ENCODE assay signal across 28 cellular contexts in the genomic region with DNA sequence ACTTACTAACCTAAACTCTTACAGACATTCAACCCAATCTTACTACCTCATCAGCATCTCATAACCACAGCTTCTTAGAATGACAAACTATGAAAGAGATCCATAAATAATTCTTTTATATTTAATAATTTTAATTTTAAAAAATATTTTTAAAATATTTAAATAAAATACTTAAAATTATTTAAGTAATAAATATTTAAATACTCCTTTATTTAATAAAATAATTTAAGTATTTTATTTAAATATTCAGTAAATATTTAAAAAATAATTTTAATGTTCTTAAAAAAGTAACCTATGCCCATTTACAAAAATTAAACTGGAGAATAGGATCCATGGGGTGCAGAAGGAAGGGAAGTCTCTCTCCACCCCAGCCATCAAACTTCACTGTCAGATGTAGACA.
DNase-seq lines count a peak whose midpoint lies in the region; ATAC-seq, FAIRE-seq and TF ChIP-seq lines count a peak whose summit lies in the region.
"Had no signal": no experiment of that assay in that cellular context is flagged by ENCODE, and none has a peak within 500 bp of the region (broad histone marks: within the 10 kb centered on the region; RNA-seq: fewer than 3 reads in every experiment).

No MANE protein-coding gene starts in this region.

- no peak overlapping the region for H2AFZ ChIP-seq in osteoblast (ENCODE audit: low read length)
- H2AFZ ChIP-seq: GM23248 had no signal

- intact Hi-C loops in mucosa of descending colon (cut with DNase I, micrococcal nuclease) = no loop called here

- H3K4me3 ChIP-seq in osteoblast (ENCODE audit: insufficient read depth, low read length) = no peak overlapping the region
- no peak overlapping the region for H3K4me3 ChIP-seq in mucosa of descending colon
- H3K4me3 ChIP-seq: A549; BLaER1 treated with 17β-estradiol and CSF1 and Interleukin-3, amounts not matched to agents 10 nM and 100 nM; GM23248 had no signal

- no peak for TF ChIP-seq POLR2A in erythroblast (IDR thresholded peaks at IDR 0.05; ENCODE audit: low read length)

- H3K27me3 Mint-ChIP-seq in type B pancreatic cell = peaks cover 5% of the 10 kb centered on the region

- DNase-seq in osteoblast (ENCODE audit: insufficient read length, low spot score, missing footprints) (peak; percentile 13), erythroblast (lab: John Stamatoyannopoulos, UW) (no peak), inferior parietal cortex (ENCODE audit: extremely low spot score) (no peak), mucosa of descending colon (no peak), type B pancreatic cell (ENCODE audit: extremely low spot score, unreplicated experiment) (no peak)
- DNase-seq: ACHN; AML-193; BE2C; CD4-positive, alpha-beta T cell; CD8-positive, alpha-beta memory T cell; DMS 273 treated with DMSO at 0.1 percent for 48 hours; DMS79; EL; GF-D8; GM23248; H7; HCEC 1CT had no signal

- H3K27ac ChIP-seq in osteoblast (ENCODE audit: low read depth, low read length) = no peak overlapping the region
- H3K27ac ChIP-seq: 22Rv1; A549; BLaER1 treated with 17β-estradiol and CSF1 and Interleukin-3, amounts not matched to agents 10 nM and 100 nM; GM23248 had no signal

- H3K27ac Mint-ChIP-seq in type B pancreatic cell = no peak overlapping the region
- H3K27ac Mint-ChIP-seq: CD14-positive monocyte; CD4-positive, alpha-beta T cell; CD8-positive, alpha-beta memory T cell had no signal

- H3K9me3 Mint-ChIP-seq in type B pancreatic cell = no peaks in the 10 kb centered on the region
- H3K9me3 Mint-ChIP-seq: CD14-positive monocyte; CD4-positive, alpha-beta T cell; CD8-positive, alpha-beta memory T cell had no signal

- H3K4me1 ChIP-seq in osteoblast (ENCODE audit: insufficient read depth, low read length) (no peaks in the 10 kb centered on the region), mucosa of descending colon (ENCODE audit: low read depth) (peaks cover 6% of the 10 kb centered on the region)
- H3K4me1 ChIP-seq: A549; BE2C; BLaER1 treated with 17β-estradiol and CSF1 and Interleukin-3, amounts not matched to agents 10 nM and 100 nM had no signal

- H3K4me2 ChIP-seq in osteoblast (ENCODE audit: insufficient read depth, low read length) = no peak overlapping the region
- H3K4me2 ChIP-seq: A549; BLaER1 treated with 17β-estradiol and CSF1 and Interleukin-3, amounts not matched to agents 10 nM and 100 nM had no signal

- H3K27me3 ChIP-seq in osteoblast (ENCODE audit: insufficient read depth, low read length) = no peaks in the 10 kb centered on the region
- H3K27me3 ChIP-seq: BE2C; BLaER1 treated with 17β-estradiol and CSF1 and Interleukin-3, amounts not matched to agents 10 nM and 100 nM had no signal

- ATAC-seq in mucosa of descending colon = no peak
- ATAC-seq: A549 had no signal

- TF ChIP-seq CTCF in osteoblast (IDR thresholded peaks at IDR 0.05; ENCODE audit: extremely low read depth, low read depth, low read length) (no peak), mucosa of descending colon (IDR thresholded peaks at IDR 0.05) (no peak), type B pancreatic cell (conservative IDR thresholded peaks at IDR 0.05) (no peak)

- peaks cover 2% of the 10 kb centered on the region for H3K9me3 ChIP-seq in osteoblast (ENCODE audit: low read depth, low read length)
- no peaks in the 10 kb centered on the region for H3K9me3 ChIP-seq in mucosa of descending colon
- H3K9me3 ChIP-seq: A549; BE2C; BLaER1 treated with 17β-estradiol and CSF1 and Interleukin-3, amounts not matched to agents 10 nM and 100 nM had no signal

- H3K36me3 Mint-ChIP-seq in type B pancreatic cell = no peaks in the 10 kb centered on the region
- H3K36me3 Mint-ChIP-seq: CD14-positive monocyte; CD8-positive, alpha-beta memory T cell had no signal

- H3K36me3 ChIP-seq in osteoblast (ENCODE audit: insufficient read depth, low read length) (no peaks in the 10 kb centered on the region), mucosa of descending colon (ENCODE audit: low read depth) (no peaks in the 10 kb centered on the region)
- H3K36me3 ChIP-seq: BE2C; BLaER1 treated with 17β-estradiol and CSF1 and Interleukin-3, amounts not matched to agents 10 nM and 100 nM had no signal

- no peaks in the 10 kb centered on the region for H3K79me2 ChIP-seq in osteoblast (ENCODE audit: insufficient read depth, low read length)

- no peak overlapping the region for H3K4me3 Mint-ChIP-seq in type B pancreatic cell
- H3K4me3 Mint-ChIP-seq: CD14-positive monocyte; CD4-positive, alpha-beta T cell; CD8-positive, alpha-beta memory T cell had no signal

- H3K4me1 Mint-ChIP-seq in type B pancreatic cell (ENCODE audit: unreplicated experiment) = no peaks in the 10 kb centered on the region
- H3K4me1 Mint-ChIP-seq: CD14-positive monocyte; CD8-positive, alpha-beta memory T cell had no signal

- FAIRE-seq in A204.1 (lab: Jason Lieb, UNC) (peak; percentile 98), TTC549 (lab: Jason Lieb, UNC) (peak; percentile 84), endometrium (lab: Jason Lieb, UNC) (peak; percentile 95)
- FAIRE-seq: A549, D721Med, GM12891, GM18507, H1 had no signal

- no peaks in the 10 kb centered on the region for H4K20me1 ChIP-seq in osteoblast (ENCODE audit: insufficient read depth, low read length)
